Comparison of ENCODE assay signal across 17 cellular contexts in the genomic region with DNA sequence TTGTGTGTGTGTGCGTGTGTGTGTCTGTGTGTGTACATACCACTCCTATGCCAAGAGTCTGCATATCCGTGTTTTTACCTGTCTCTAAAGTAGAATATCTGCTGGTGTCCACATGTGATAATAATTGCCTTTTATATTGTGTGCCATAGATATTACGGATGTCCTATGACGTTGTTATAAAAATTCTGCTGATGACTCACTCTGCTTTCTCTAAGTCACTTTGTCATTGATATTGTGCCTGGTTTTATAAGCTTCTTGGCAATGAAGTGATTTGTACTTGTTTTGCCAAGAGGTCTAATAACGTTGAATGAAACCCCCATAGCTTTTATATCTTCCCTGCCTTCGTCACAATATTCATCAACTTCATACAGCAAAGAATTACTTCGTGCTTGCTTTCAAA.
"Had no signal": no experiment of that assay in that cellular context is flagged by ENCODE, and none has a peak within 500 bp of the region (broad histone marks: within the 10 kb centered on the region; RNA-seq: fewer than 3 reads in every experiment).

No MANE protein-coding gene starts in this region.

- H3K4me1 ChIP-seq: esophagus squamous epithelium, gastrocnemius medialis, heart right ventricle, right atrium auricular region, sigmoid colon had no signal

- H3K4me3 ChIP-seq: esophagus squamous epithelium, gastrocnemius medialis, heart right ventricle, ovary, right atrium auricular region, sigmoid colon, skin epidermis had no signal

- DNase-seq: cortex of kidney; effector memory CD8-positive, alpha-beta T cell; esophagus squamous epithelium; gastrocnemius medialis; heart right ventricle; hypothalamus; kidney glomerular epithelial cell; natural killer cell; ovary; sigmoid colon; stimulated activated CD4-positive, alpha-beta T cell treated with anti-CD3 and anti-CD28 coated beads, Interleukin-2, amount 100 ng/mL, for 24 hours; stimulated activated CD4-positive, alpha-beta T cell treated with anti-CD3 and anti-CD28 coated beads, Interleukin-4, amount 100 ng/mL, for 4 hours; stimulated activated naive CD4-positive, alpha-beta T cell; trophoblast cell had no signal

- H3K9me3 ChIP-seq: esophagus squamous epithelium, gastrocnemius medialis, heart right ventricle, ovary, right atrium auricular region, sigmoid colon had no signal

- H3K27ac ChIP-seq: esophagus squamous epithelium, gastrocnemius medialis, heart right ventricle, ovary, right atrium auricular region, sigmoid colon, skin epidermis had no signal

- H3K36me3 ChIP-seq: esophagus squamous epithelium, gastrocnemius medialis, heart right ventricle, ovary, right atrium auricular region, sigmoid colon had no signal

- H3K27me3 ChIP-seq: esophagus squamous epithelium, gastrocnemius medialis, heart right ventricle, ovary, right atrium auricular region had no signal

- FAIRE-seq: islet of Langerhans had no signal
